Comparison of ENCODE assay signal across 10 cellular contexts in the genomic region with DNA sequence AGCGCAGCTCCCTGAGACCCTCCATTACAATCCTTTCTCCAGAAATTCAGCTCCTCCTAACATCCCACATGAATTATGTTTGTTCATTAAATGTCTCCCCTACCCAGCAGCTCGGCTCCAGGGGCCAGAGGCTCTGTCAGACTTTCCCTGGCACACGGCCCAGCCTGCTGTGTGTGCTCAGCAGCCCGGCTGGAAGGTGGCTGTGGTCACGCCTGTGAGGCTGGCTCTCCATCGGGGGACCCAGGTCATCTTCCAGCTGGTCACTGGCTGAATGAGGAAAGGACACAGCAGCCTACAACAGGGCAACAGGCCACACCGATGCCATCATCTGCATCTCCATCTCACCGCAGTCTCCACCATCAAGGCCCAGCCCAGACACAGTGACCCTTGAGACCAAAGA.
DNase-seq lines count a peak whose midpoint lies in the region; ATAC-seq and TF ChIP-seq lines count a peak whose summit lies in the region.
"Had no signal": no experiment of that assay in that cellular context is flagged by ENCODE, and none has a peak within 500 bp of the region (broad histone marks: within the 10 kb centered on the region; RNA-seq: fewer than 3 reads in every experiment).

No MANE protein-coding gene starts in this region.

- H3K36me3 ChIP-seq in right atrium auricular region (no peaks in the 10 kb centered on the region), suprapubic skin (peaks cover 9% of the 10 kb centered on the region)

- peaks cover 5 to 17% (median 11%) of the 10 kb centered on the region in 4 donors for H3K4me1 Mint-ChIP-seq in naive thymus-derived CD8-positive, alpha-beta T cell

- in situ Hi-C loops in G401 (cut with HindIII; ENCODE audit: low sequenced_read_pairs): no loop called here

- no peak overlapping the region for H3K4me3 Mint-ChIP-seq in naive thymus-derived CD8-positive, alpha-beta T cell

- TF ChIP-seq POLR2A in suprapubic skin (IDR thresholded peaks at IDR 0.05): no peak

- POLR2A ChIA-PET in naive thymus-derived CD8-positive, alpha-beta T cell (lab: Charles Lee): interaction anchor here (1.4 kb wide), 1 partner anchor 17 kb away, joined by 3 read pairs; no protein-coding TSS in a partner anchor

- H3K4me3 ChIP-seq in right atrium auricular region (no peak overlapping the region), suprapubic skin (no peak overlapping the region)
- H3K4me3 ChIP-seq: heart right ventricle had no signal

- ATAC-seq in naive thymus-derived CD8-positive, alpha-beta T cell: no peak

- H3K27me3 Mint-ChIP-seq in naive thymus-derived CD8-positive, alpha-beta T cell: no peaks in the 10 kb centered on the region

- peak overlapping the region in 2 of 10 donors; percentile 16 to 33 for H3K27ac Mint-ChIP-seq in naive thymus-derived CD8-positive, alpha-beta T cell

- no peak for TF ChIP-seq EP300 in suprapubic skin (IDR thresholded peaks at IDR 0.05)

- H3K27me3 ChIP-seq in right atrium auricular region (no peaks in the 10 kb centered on the region), suprapubic skin (no peaks in the 10 kb centered on the region)
- H3K27me3 ChIP-seq: heart right ventricle had no signal

- 61% methylated on average over 6 of the region's 8 CpGs for WGBS in suprapubic skin

- TF ChIP-seq CTCF in right atrium auricular region (IDR thresholded peaks at IDR 0.05): no peak
- no peak for TF ChIP-seq CTCF in suprapubic skin (IDR thresholded peaks at IDR 0.05)

- H3K27ac ChIP-seq in right atrium auricular region (peak overlapping the region; percentile 47 to 89), suprapubic skin (no peak overlapping the region)
- H3K27ac ChIP-seq: heart right ventricle had no signal

- H3K4me1 ChIP-seq in right atrium auricular region: peaks cover 0 to 44% of the 10 kb centered on the region in 2 donors
- H3K4me1 ChIP-seq in suprapubic skin: peaks cover 5% of the 10 kb centered on the region

- DNase-seq in NCI-H1417 (lab: John Stamatoyannopoulos, UW) (peak in 2 of 3 experiments; percentile 11 to 25), NCI-H1417 treated with DMSO at 0.1 percent for 48 hours (lab: John Stamatoyannopoulos, UW) (no peak), RPMI7951 (ENCODE audit: low read depth) (peak; percentile 33), right atrium auricular region (ENCODE audit: low spot score) (no peak), suprapubic skin (ENCODE audit: low spot score in 2 of 2) (peak; percentile 55 to 76), G401 (ENCODE audit: low spot score) (no peak)
- DNase-seq in naive thymus-derived CD8-positive, alpha-beta T cell: no peak
- DNase-seq in central memory CD4-positive, alpha-beta T cell: no peak
- DNase-seq: activated CD4-positive, CD25-positive, alpha-beta regulatory T cell treated with anti-CD3 and anti-CD28 coated beads, Interleukin-2, amount 50 U/mL, for 72 hours had no signal

- no peaks in the 10 kb centered on the region for H3K9me3 Mint-ChIP-seq in naive thymus-derived CD8-positive, alpha-beta T cell

- H3K9me3 ChIP-seq in right atrium auricular region (no peaks in the 10 kb centered on the region), suprapubic skin (no peaks in the 10 kb centered on the region)
- H3K9me3 ChIP-seq: heart right ventricle had no signal

- peaks cover 0 to 11% (median 8%) of the 10 kb centered on the region in 3 donors for H3K36me3 Mint-ChIP-seq in naive thymus-derived CD8-positive, alpha-beta T cell

Comparison
In these comparisons a context has a peak if more than half of its experiments do, and no peak if none do; other contexts are left out.
1. DNase-seq: peak in NCI-H1417 (2 of 3), RPMI7951 (single experiment) and suprapubic skin (2 of 2); none in NCI-H1417 treated with DMSO at 0.1 percent for 48 hours (single experiment), right atrium auricular region (single experiment), G401 (single experiment), naive thymus-derived CD8-positive, alpha-beta T cell (0 of 10) and central memory CD4-positive, alpha-beta T cell (single experiment).